ENCODE assay signal across 9 cellular contexts in genomic region chr5:122195784-122196394, GRCh38.
DNase-seq lines count a peak whose midpoint lies in the region; ATAC-seq and TF ChIP-seq lines count a peak whose summit lies in the region.
"Had no signal": no experiment of that assay in that cellular context is flagged by ENCODE, and none has a peak within 500 bp of the region (broad histone marks: within the 10 kb centered on the region; RNA-seq: fewer than 3 reads in every experiment).

No MANE protein-coding gene starts in this region.

- TF ChIP-seq CTCF in GM10266 (IDR thresholded peaks at IDR 0.05; ENCODE audit: control insufficient read depth, insufficient read depth, low read depth, missing control alignments) (peak; percentile 46), foreskin keratinocyte (conservative IDR thresholded peaks at IDR 0.05) (peak; percentile 81), gastrocnemius medialis (IDR thresholded peaks at IDR 0.05 in 4 of 5, conservative IDR thresholded peaks at IDR 0.05 in 1 of 5) (peak in 3 of 5 experiments; percentile 14 to 33 (median 14))

- in situ Hi-C loops in gastrocnemius medialis (cut with MboI; ENCODE audit: low sequenced_read_pairs in 4 of 4) = loop anchor here in 2 of 4 donors (10.0 to 25.0 kb wide), 2 partner anchors 216 to 219 kb away; no protein-coding TSS in a partner anchor

- no peak overlapping the region for H3K27ac ChIP-seq in foreskin keratinocyte
- H3K27ac ChIP-seq in gastrocnemius medialis = no peak overlapping the region
- H3K27ac ChIP-seq: neutrophil had no signal

- DNase-seq in GM10266 (ENCODE audit: extremely low spot score) = peak; percentile 8
- peak; percentile 10 for DNase-seq in NCI-H1105 (lab: John Stamatoyannopoulos, UW)
- peak in 1 of 2 donors; percentile 40 for DNase-seq in foreskin keratinocyte
- no peak for DNase-seq in gastrocnemius medialis
- no peak for DNase-seq in activated naive CD4-positive, alpha-beta T cell treated with Interleukin-2 at 50 U/mL for 16 hours

- H3K27me3 ChIP-seq in foreskin keratinocyte (no peaks in the 10 kb centered on the region), gastrocnemius medialis (no peaks in the 10 kb centered on the region)
- H3K27me3 ChIP-seq: neutrophil had no signal

- TF ChIP-seq POLR2A in gastrocnemius medialis (IDR thresholded peaks at IDR 0.05) = no peak

- ATAC-seq in SK-N-SH treated with all-trans-retinoic acid at 6 μM for 48 hours (peak; percentile 93), foreskin keratinocyte (peak; percentile 83), gastrocnemius medialis (no peak), GM18511 (IDR thresholded peaks at IDR 0.05; ENCODE audit: unreplicated experiment) (no peak), GM21723 (IDR thresholded peaks at IDR 0.05; ENCODE audit: unreplicated experiment) (no peak)

- H3K4me1 ChIP-seq in foreskin keratinocyte (no peaks in the 10 kb centered on the region), gastrocnemius medialis (no peaks in the 10 kb centered on the region)

- H3K36me3 ChIP-seq in gastrocnemius medialis = no peaks in the 10 kb centered on the region
- H3K36me3 ChIP-seq: neutrophil had no signal

- no peak overlapping the region for H3K4me3 ChIP-seq in gastrocnemius medialis

- intact Hi-C loops in gastrocnemius medialis (cut with DNase I; ENCODE audit: low total_unique reads) = loop anchor here (10.0 kb wide), 1 partner anchor 219 kb away; no protein-coding TSS in a partner anchor

- no peaks in the 10 kb centered on the region for H3K9me3 ChIP-seq in gastrocnemius medialis
- H3K9me3 ChIP-seq: neutrophil had no signal

TF ChIP-seq in SK-N-SH treated with all-trans-retinoic acid at 6 μM for 48 hours, 23 proteins besides CTCF, POLR2A, EP300 and RAD21:
- no peak for TF ChIP-seq ZNF565 (CRISPR knock-in tag; conservative IDR thresholded peaks at IDR 0.05; ENCODE audit: low read depth)
- TF ChIP-seq OSR1 (CRISPR knock-in tag; IDR thresholded peaks at IDR 0.05) = no peak
- no peak for TF ChIP-seq PATZ1 (CRISPR knock-in tag; IDR thresholded peaks at IDR 0.05; ENCODE audit: borderline replicate concordance)
- no peak for TF ChIP-seq CSDC2 (CRISPR knock-in tag; IDR thresholded peaks at IDR 0.05)
TF ChIP-seq in SK-N-SH treated with all-trans-retinoic acid at 6 μM for 48 hours: peak in this region for 0.

Comparison
In these comparisons a context has a peak if more than half of its experiments do, and no peak if none do; other contexts are left out.
1. DNase-seq: peak in GM10266 (single experiment) and NCI-H1105 (single experiment); none in gastrocnemius medialis (0 of 2) and activated naive CD4-positive, alpha-beta T cell treated with Interleukin-2 at 50 U/mL for 16 hours (single experiment).
2. CTCF ChIP-seq: peak in every context shown above with its lines; median percentile 81 in foreskin keratinocyte; 46 in GM10266; 14 in gastrocnemius medialis.
3. ATAC-seq: peak in SK-N-SH treated with all-trans-retinoic acid at 6 μM for 48 hours (single experiment) and foreskin keratinocyte (single experiment); none in gastrocnemius medialis (0 of 2), GM18511 (single experiment) and GM21723 (single experiment).